Comparison of ENCODE assay signal across 1 cellular context in genomic region chr21:43574741-43575465, GRCh38.
TF ChIP-seq lines count a peak whose summit lies in the region.

No MANE protein-coding gene starts in this region.

TF ChIP-seq in HepG2, 621 proteins besides CTCF, POLR2A, EP300 and RAD21 (continued from another document):
- TF ChIP-seq MXD3 (CRISPR knock-in tag; IDR thresholded peaks at IDR 0.05) (no peak), ZC3H13 (CRISPR knock-in tag; IDR thresholded peaks at IDR 0.05) (no peak)
